ENCODE assay signal across 8 cellular contexts in genomic region chr14:50599700-50600444, GRCh38. TPM values are rescaled to one million over a fixed set of nuclear protein-coding genes. Genes with fewer than 3 reads are reported as not detected.
DNase-seq lines count a peak whose midpoint lies in the region; ATAC-seq and TF ChIP-seq lines count a peak whose summit lies in the region.

No MANE protein-coding gene starts in this region.

- TF ChIP-seq CTCF in choroid plexus epithelial cell (conservative IDR thresholded peaks at IDR 0.05; ENCODE audit: low read depth, low read length): peak; percentile 70

- ATAC-seq in GM21576 (IDR thresholded peaks at IDR 0.05; ENCODE audit: unreplicated experiment): no peak
- ATAC-seq in HG03108 (IDR thresholded peaks at IDR 0.05; ENCODE audit: unreplicated experiment): no peak

- H3K4me3 ChIP-seq in choroid plexus epithelial cell (ENCODE audit: low read depth, low read length): no peak overlapping the region

- peak; percentile 51 for DNase-seq in SIG-M5 treated with dmso at 0.1 percent for 504 hours (lab: John Stamatoyannopoulos, UW; ENCODE audit: unreplicated experiment)
- no peak for DNase-seq in SIG-M5 (lab: John Stamatoyannopoulos, UW)
- peak; percentile 3 for DNase-seq in NCI-H1694 (lab: John Stamatoyannopoulos, UW)
- DNase-seq in choroid plexus epithelial cell (ENCODE audit: low read depth): peak; percentile 77
- DNase-seq in lung microvascular endothelial cell (ENCODE audit: low read depth in 2 of 2): peak; percentile 66 to 67
- no peak for DNase-seq in NCI-H2081 treated with DMSO at 0.1 percent for 48 hours (lab: John Stamatoyannopoulos, UW)

RNA-seq across cellular contexts. Expression of gene ATL1, which starts 39.9 kb away (rescaled TPM):
- 0.40 and 0.87 TPM in 2 replicates for total RNA-seq in lung microvascular endothelial cell

Comparison
In these comparisons a context has a peak if more than half of its experiments do, and no peak if none do; other contexts are left out.
1. DNase-seq: peak in SIG-M5 treated with dmso at 0.1 percent for 504 hours (single experiment), NCI-H1694 (single experiment), choroid plexus epithelial cell (single experiment) and lung microvascular endothelial cell (2 of 2); none in SIG-M5 (single experiment) and NCI-H2081 treated with DMSO at 0.1 percent for 48 hours (single experiment).